Comparison of ENCODE assay signal across 35 cellular contexts in genomic region chr4:42237010-42237409, GRCh38.
"Had no signal": no experiment of that assay in that cellular context is flagged by ENCODE, and none has a peak within 500 bp of the region (broad histone marks: within the 10 kb centered on the region; RNA-seq: fewer than 3 reads in every experiment).

No MANE protein-coding gene starts in this region.

- H3K36me3 Mint-ChIP-seq: activated CD4-positive, alpha-beta memory T cell treated with anti-CD3 and anti-CD28 coated beads for 36 hours; activated naive CD4-positive, alpha-beta T cell treated with anti-CD3 and anti-CD28 coated beads, Interleukin-2, amount 50 U/mL, for 72 hours; activated naive CD8-positive, alpha-beta T cell treated with anti-CD3 and anti-CD28 coated beads for 36 hours; T-cell had no signal

- H3K27ac Mint-ChIP-seq: activated B cell treated with CpG ODN at 0.5 μM for 24 hours; activated CD4-positive, alpha-beta memory T cell treated with anti-CD3 and anti-CD28 coated beads for 36 hours; activated CD4-positive, alpha-beta T cell treated with anti-CD3 and anti-CD28 coated beads, Interleukin-2, amount 10 ng/mL, durations not matched to agents 24 days and 14 days; activated CD8-positive, alpha-beta T cell treated with anti-CD3 and anti-CD28 coated beads for 36 hours; activated naive CD4-positive, alpha-beta T cell treated with anti-CD3 and anti-CD28 coated beads for 36 hours; activated naive CD4-positive, alpha-beta T cell treated with anti-CD3 and anti-CD28 coated beads, Interleukin-2, amount 50 U/mL, for 72 hours; activated naive CD8-positive, alpha-beta T cell treated with anti-CD3 and anti-CD28 coated beads for 36 hours; activated T-cell treated with anti-CD3 and anti-CD28 coated beads, Interleukin-2, amount 50 U/mL, for 72 hours; activated T-helper 1 cell treated with anti-CD3 and anti-CD28 coated beads, Interleukin-12 subunit alpha, Interleukin-12 subunit beta, Interleukin-2, Interleukin-4 antibody, amounts not matched to agents 30 ng/mL and 10 ng/mL and 1 ng/mL, durations not matched to agents 14 hours and 24 hours and 36 hours; activated T-helper 17 cell treated with anti-CD3 and anti-CD28 coated beads, Interleukin-2, amount 50 U/mL, for 72 hours; T-cell; T-helper 17 cell had no signal

- H3K9me3 Mint-ChIP-seq: activated B cell treated with CpG ODN at 0.5 μM for 24 hours; activated CD4-positive, alpha-beta memory T cell treated with anti-CD3 and anti-CD28 coated beads for 36 hours; activated CD4-positive, alpha-beta T cell treated with anti-CD3 and anti-CD28 coated beads, Interleukin-2, amount 10 ng/mL, durations not matched to agents 24 days and 14 days; activated CD8-positive, alpha-beta T cell treated with anti-CD3 and anti-CD28 coated beads for 36 hours; activated naive CD4-positive, alpha-beta T cell treated with anti-CD3 and anti-CD28 coated beads for 36 hours; activated naive CD4-positive, alpha-beta T cell treated with anti-CD3 and anti-CD28 coated beads, Interleukin-2, amount 50 U/mL, for 72 hours; activated naive CD8-positive, alpha-beta T cell treated with anti-CD3 and anti-CD28 coated beads for 36 hours; activated T-cell treated with anti-CD3 and anti-CD28 coated beads, Interleukin-2, amount 50 U/mL, for 4 hours; activated T-cell treated with anti-CD3 and anti-CD28 coated beads, Interleukin-2, amount 50 U/mL, for 72 hours; activated T-helper 1 cell treated with anti-CD3 and anti-CD28 coated beads, Interleukin-12 subunit alpha, Interleukin-12 subunit beta, Interleukin-2, Interleukin-4 antibody, amounts not matched to agents 30 ng/mL and 10 ng/mL and 1 ng/mL, durations not matched to agents 14 hours and 24 hours and 36 hours; activated T-helper 17 cell treated with anti-CD3 and anti-CD28 coated beads, Interleukin-2, amount 50 U/mL, for 72 hours; central memory CD8-positive, alpha-beta T cell; T-cell had no signal

- H3K27me3 ChIP-seq: adrenal gland, body of pancreas, brain microvascular endothelial cell, breast epithelium had no signal

- H3K27ac ChIP-seq: adrenal gland, body of pancreas, brain microvascular endothelial cell, breast epithelium, VCaP had no signal

- H3K4me3 Mint-ChIP-seq: activated B cell treated with CpG ODN at 0.5 μM for 24 hours; activated CD4-positive, alpha-beta memory T cell treated with anti-CD3 and anti-CD28 coated beads for 36 hours; activated CD4-positive, alpha-beta T cell treated with anti-CD3 and anti-CD28 coated beads, Interleukin-2, amount 10 ng/mL, durations not matched to agents 24 days and 14 days; activated CD8-positive, alpha-beta T cell treated with anti-CD3 and anti-CD28 coated beads for 36 hours; activated naive CD4-positive, alpha-beta T cell treated with anti-CD3 and anti-CD28 coated beads for 36 hours; activated naive CD8-positive, alpha-beta T cell treated with anti-CD3 and anti-CD28 coated beads for 36 hours; activated T-cell treated with anti-CD3 and anti-CD28 coated beads, Interleukin-2, amount 50 U/mL, for 4 hours; activated T-cell treated with anti-CD3 and anti-CD28 coated beads, Interleukin-2, amount 50 U/mL, for 72 hours; activated T-helper 1 cell treated with anti-CD3 and anti-CD28 coated beads, Interleukin-12 subunit alpha, Interleukin-12 subunit beta, Interleukin-2, Interleukin-4 antibody, amounts not matched to agents 30 ng/mL and 10 ng/mL and 1 ng/mL, durations not matched to agents 14 hours and 24 hours and 36 hours; activated T-helper 17 cell treated with anti-CD3 and anti-CD28 coated beads, Interleukin-2, amount 50 U/mL, for 72 hours; central memory CD8-positive, alpha-beta T cell; T-cell; T-helper 17 cell had no signal

- ATAC-seq: activated CD8-positive, alpha-beta T cell treated with anti-CD3 and anti-CD28 coated beads for 36 hours; activated naive CD4-positive, alpha-beta T cell treated with anti-CD3 and anti-CD28 coated beads, Interleukin-2, amount 50 U/mL, for 72 hours; activated T-cell treated with anti-CD3 and anti-CD28 coated beads, Interleukin-2, amount 50 U/mL, for 4 hours; activated T-cell treated with anti-CD3 and anti-CD28 coated beads, Interleukin-2, amount 50 U/mL, for 72 hours; activated T-helper 17 cell treated with anti-CD3 and anti-CD28 coated beads, Interleukin-2, amount 50 U/mL, for 72 hours; body of pancreas; T-cell; T-helper 17 cell had no signal

- H3K36me3 ChIP-seq: adrenal gland, brain microvascular endothelial cell, breast epithelium had no signal

- H3K4me3 ChIP-seq: adrenal gland, body of pancreas, breast epithelium had no signal

- H3K4me1 Mint-ChIP-seq: activated B cell treated with CpG ODN at 0.5 μM for 24 hours; activated CD4-positive, alpha-beta T cell treated with anti-CD3 and anti-CD28 coated beads, Interleukin-2, amount 10 ng/mL, durations not matched to agents 24 days and 14 days; activated naive CD8-positive, alpha-beta T cell treated with anti-CD3 and anti-CD28 coated beads for 36 hours; activated T-helper 17 cell treated with anti-CD3 and anti-CD28 coated beads, Interleukin-2, amount 50 U/mL, for 72 hours; central memory CD8-positive, alpha-beta T cell; T-cell; T-helper 17 cell had no signal

- H3K27me3 Mint-ChIP-seq: activated B cell treated with CpG ODN at 0.5 μM for 24 hours; activated CD4-positive, alpha-beta memory T cell treated with anti-CD3 and anti-CD28 coated beads for 36 hours; activated CD4-positive, alpha-beta T cell treated with anti-CD3 and anti-CD28 coated beads, Interleukin-2, amount 10 ng/mL, durations not matched to agents 24 days and 14 days; activated CD8-positive, alpha-beta T cell treated with anti-CD3 and anti-CD28 coated beads for 36 hours; activated naive CD8-positive, alpha-beta T cell treated with anti-CD3 and anti-CD28 coated beads for 36 hours; activated T-helper 17 cell treated with anti-CD3 and anti-CD28 coated beads, Interleukin-2, amount 50 U/mL, for 72 hours; central memory CD8-positive, alpha-beta T cell had no signal

- H3K4me1 ChIP-seq: adrenal gland, body of pancreas, breast epithelium had no signal

- H3K9me3 ChIP-seq: adrenal gland, body of pancreas, breast epithelium had no signal

- DNase-seq: activated B cell treated with CpG ODN at 0.5 μM for 24 hours; activated CD4-positive, alpha-beta memory T cell treated with anti-CD3 and anti-CD28 coated beads for 36 hours; activated CD4-positive, alpha-beta T cell treated with anti-CD3 and anti-CD28 coated beads for 4 hours; activated CD4-positive, alpha-beta T cell treated with anti-CD3 and anti-CD28 coated beads, Interleukin-2, amount 10 ng/mL, durations not matched to agents 24 days and 14 days; activated CD4-positive, alpha-beta T cell treated with anti-CD3 and anti-CD28 coated beads, Interleukin-2, amount 50 U/mL, for 1 hour; activated CD4-positive, alpha-beta T cell treated with anti-CD3 and anti-CD28 coated beads, Interleukin-2, amount 50 U/mL, for 4 hours; activated CD4-positive, CD25-positive, alpha-beta regulatory T cell treated with anti-CD3 and anti-CD28 coated beads, Interleukin-2, amount 50 U/mL, for 72 hours; activated CD8-positive, alpha-beta memory T cell treated with anti-CD3 and anti-CD28 coated beads, Interleukin-2, amount 50 U/mL, for 4 hours; activated CD8-positive, alpha-beta T cell treated with anti-CD3 and anti-CD28 coated beads for 36 hours; activated effector memory CD4-positive, alpha-beta T cell treated with anti-CD3 and anti-CD28 coated beads, Interleukin-2, amount 50 U/mL, for 16 hours; activated gamma-delta T cell treated with Interleukin-2 at 50 U/mL for 16 hours; activated naive CD4-positive, alpha-beta T cell; activated naive CD4-positive, alpha-beta T cell treated with anti-CD3 and anti-CD28 coated beads for 36 hours; activated naive CD4-positive, alpha-beta T cell treated with anti-CD3 and anti-CD28 coated beads, Interleukin-2, amount 50 U/mL, for 16 hours; activated naive CD8-positive, alpha-beta T cell treated with anti-CD3 and anti-CD28 coated beads for 36 hours; activated T-cell treated with anti-CD3 and anti-CD28 coated beads for 4 hours; activated T-cell treated with anti-CD3 and anti-CD28 coated beads, Interleukin-2, amount 50 U/mL, for 1 hour; activated T-cell treated with anti-CD3 and anti-CD28 coated beads, Interleukin-2, amount 50 U/mL, for 4 hours; activated T-cell treated with anti-CD3 and anti-CD28 coated beads, Interleukin-2, amount 50 U/mL, for 72 hours; adrenal gland; amniotic stem cell; aorta; body of pancreas; brain microvascular endothelial cell; caudate nucleus; cerebellar nuclear complex; T-cell; T-helper 17 cell; T1000 had no signal
